Comparison of ENCODE assay signal across 8 cellular contexts in the genomic region with DNA sequence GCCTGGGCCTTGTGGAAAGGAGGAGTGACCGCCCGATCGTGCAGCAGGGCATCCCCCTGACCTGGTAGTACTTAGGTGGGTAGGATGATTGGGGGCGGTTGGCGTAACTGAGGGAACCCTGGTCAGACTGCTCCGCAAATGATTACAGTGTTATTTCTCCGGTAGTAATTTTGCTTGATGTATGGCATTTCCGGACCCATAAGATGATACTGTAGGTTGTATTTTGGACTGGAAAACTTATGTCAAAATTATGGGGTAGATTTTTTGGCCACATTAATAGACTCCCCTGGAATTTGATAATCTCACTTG. TPM values are rescaled to one million over a fixed set of nuclear protein-coding genes. Genes with fewer than 3 reads are reported as not detected.
DNase-seq lines count a peak whose midpoint lies in the region; ATAC-seq and TF ChIP-seq lines count a peak whose summit lies in the region.

No MANE protein-coding gene starts in this region.

- intact Hi-C loops in PC-3 (cut with micrococcal nuclease) = loop anchor here (2.0 to 10.0 kb wide), 2 partner anchors 41 to 121 kb away; no protein-coding TSS in a partner anchor
- intact Hi-C loops in esophagus muscularis mucosa (cut with DNase I) = loop anchor here (5.0 kb wide), 3 partner anchors 46 to 119 kb away; partner anchors contain the start of gene ASCC2

- CTCF ChIA-PET in PC-3 (lab: Charles Lee) = interaction anchor here (0.6 to 1.6 kb wide), 10 partner anchors 24 to 1100 kb away, joined by 3 to 10 read pairs (median 7); partner anchors contain the start of gene ASCC2

- no peaks in the 10 kb centered on the region for H3K9me3 ChIP-seq in PC-3 (ENCODE audit: low read length)
- no peaks in the 10 kb centered on the region for H3K9me3 ChIP-seq in esophagus muscularis mucosa

- DNase-seq in GM12865 (ENCODE audit: low read depth) = peak; percentile 27
- no peak for DNase-seq in PC-3
- no peak for DNase-seq in esophagus muscularis mucosa (ENCODE audit: extremely low spot score)
- DNase-seq in retina = no peak
- no peak for DNase-seq in stimulated activated CD4-positive, alpha-beta T cell treated with anti-CD3 and anti-CD28 coated beads, Interleukin-2, amount 100 ng/mL, for 24 hours
- no peak for DNase-seq in NCI-H2171 treated with DMSO at 0.1 percent for 48 hours (lab: John Stamatoyannopoulos, UW)

- H3K27ac ChIP-seq in PC-3 (ENCODE audit: low read length) (no peak overlapping the region), esophagus muscularis mucosa (replicated peaks in 1 of 4) (peak overlapping the region; percentile 95 to 99 (median 98)), rectal smooth muscle tissue (ENCODE audit: low read depth, low read length) (peak overlapping the region; percentile 94)

- ATAC-seq in PC-3 = no peak
- ATAC-seq in HG03135 (IDR thresholded peaks at IDR 0.05; ENCODE audit: unreplicated experiment) = no peak

- H3F3A ChIP-seq in PC-3 (ENCODE audit: low read length, unreplicated experiment) = no peaks in the 10 kb centered on the region

- H3K79me2 ChIP-seq in PC-3 (ENCODE audit: low read length) = peaks cover 57% of the 10 kb centered on the region

- peaks cover 20% of the 10 kb centered on the region for H4K20me1 ChIP-seq in PC-3 (ENCODE audit: low read length)

- H3K27me3 ChIP-seq in PC-3 (ENCODE audit: low read length) (no peaks in the 10 kb centered on the region), esophagus muscularis mucosa (no peaks in the 10 kb centered on the region), rectal smooth muscle tissue (ENCODE audit: control insufficient read depth, insufficient read depth, low read length) (no peaks in the 10 kb centered on the region)

- no TSS peak for BruUV-seq in PC-3 (replicated peaks; lab: Mats Ljungman, UMichigan)

- WGBS in esophagus muscularis mucosa = 7% methylated on average over 5 of the region's 8 CpGs

- POLR2A ChIA-PET in PC-3 (lab: Charles Lee; ENCODE audit: unreplicated experiment) = interaction anchor here (0.6 kb wide), 1 partner anchor 133 kb away, joined by 10 read pairs; no protein-coding TSS in a partner anchor

- no peak for TF ChIP-seq EP300 in esophagus muscularis mucosa (IDR thresholded peaks at IDR 0.05)

- H3K4me1 ChIP-seq in PC-3 (ENCODE audit: insufficient read depth, low read length) (peaks cover 10% of the 10 kb centered on the region; the same call in 1 of the 2 replicates), esophagus muscularis mucosa (peaks cover 42 to 51% (median 47%) of the 10 kb centered on the region in 4 donors), rectal smooth muscle tissue (ENCODE audit: control insufficient read depth, insufficient read depth, low read length) (peaks cover 7% of the 10 kb centered on the region)

- H3K9ac ChIP-seq in PC-3 (ENCODE audit: low read length) (peak overlapping the region; percentile 91), rectal smooth muscle tissue (ENCODE audit: low read length) (peak overlapping the region; percentile 16)

- peak overlapping the region; percentile 84; the same call in 1 of the 2 replicates for H2AFZ ChIP-seq in PC-3 (ENCODE audit: low read length)

- H3K4me3 ChIP-seq in GM12865 (ENCODE audit: low read depth, low read length) (peak overlapping the region; percentile 98), PC-3 (ENCODE audit: low read length) (peak overlapping the region; percentile 86), esophagus muscularis mucosa (peak overlapping the region; percentile 98 to 100 (median 99)), rectal smooth muscle tissue (ENCODE audit: low read length) (peak overlapping the region; percentile 87)

- H3K36me3 ChIP-seq in PC-3 (ENCODE audit: low read depth, low read length) (no peaks in the 10 kb centered on the region), esophagus muscularis mucosa (no peaks in the 10 kb centered on the region), rectal smooth muscle tissue (ENCODE audit: control insufficient read depth, insufficient read depth, low read length) (no peaks in the 10 kb centered on the region)

- TF ChIP-seq CTCF in GM12865 (IDR thresholded peaks at IDR 0.05; ENCODE audit: insufficient read depth, low read depth, low read length, missing control alignments) (no peak), PC-3 (conservative IDR thresholded peaks at IDR 0.05; ENCODE audit: low read depth, low read length) (no peak), esophagus muscularis mucosa (IDR thresholded peaks at IDR 0.05) (no peak)

- no peaks in the 10 kb centered on the region for H3K9me2 ChIP-seq in PC-3 (replicated peaks; ENCODE audit: low read length)

- TF ChIP-seq POLR2A in esophagus muscularis mucosa (IDR thresholded peaks at IDR 0.05; ENCODE audit: low read depth) = no peak

- H3K4me2 ChIP-seq in PC-3 (ENCODE audit: low read length) = peak overlapping the region; percentile 79

RNA-seq across cellular contexts. Expression of gene MTMR3, which starts 0.8 kb away (rescaled TPM):
- total RNA-seq in PC-3 (2014; rRNA removed) = 12.1 and 17.3 TPM in 2 replicates
- total RNA-seq in esophagus muscularis mucosa = 10 to 100 TPM; 33.5 to 46.5 (median 40.8) TPM

RNA-seq across cellular contexts. Expression of gene ASCC2, which starts 45.7 kb away (rescaled TPM):
- total RNA-seq in PC-3 (2014; rRNA removed) = 37.0 and 49.6 TPM in 2 replicates
- total RNA-seq in esophagus muscularis mucosa = 10 to 100 TPM; 20.5 to 32.6 (median 25.1) TPM
